ENCODE assay signal across 16 cellular contexts in the genomic region with DNA sequence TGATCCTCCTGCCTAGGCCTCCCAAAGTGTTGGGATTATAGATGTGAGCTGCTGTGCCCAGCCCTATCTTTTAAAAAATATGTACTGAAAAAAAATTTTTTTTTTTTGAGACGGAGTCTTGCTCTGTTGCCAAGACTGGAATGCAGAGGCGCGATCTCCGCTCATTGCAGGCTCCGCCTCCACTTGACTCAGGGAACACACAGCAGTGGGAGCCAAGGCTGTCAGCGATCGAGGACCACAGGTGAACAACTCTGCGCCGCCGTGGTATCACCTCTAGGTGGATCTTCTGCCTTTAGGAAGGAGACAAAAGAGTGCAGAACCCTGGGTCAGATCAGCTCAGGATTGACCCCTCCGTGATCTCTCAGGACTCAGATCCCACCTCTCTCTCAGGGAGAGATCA. TPM values are rescaled to one million over a fixed set of nuclear protein-coding genes. Genes with fewer than 3 reads are reported as not detected.
DNase-seq lines count a peak whose midpoint lies in the region; TF ChIP-seq lines count a peak whose summit lies in the region.
"Had no signal": no experiment of that assay in that cellular context is flagged by ENCODE, and none has a peak within 500 bp of the region (broad histone marks: within the 10 kb centered on the region; RNA-seq: fewer than 3 reads in every experiment).

No MANE protein-coding gene starts in this region.

- no peak overlapping the region for H3K4ac ChIP-seq in mesenchymal stem cell (ENCODE audit: low read depth in 1 of 2, low read length in 2 of 2)

- no peak overlapping the region for H3K14ac ChIP-seq in mesenchymal stem cell (ENCODE audit: low read length in 2 of 2)

- no peaks in the 10 kb centered on the region for H3K4me1 ChIP-seq in mesenchymal stem cell (ENCODE audit: control insufficient read depth, insufficient read depth, low read depth, low read length)
- no peaks in the 10 kb centered on the region for H3K4me1 ChIP-seq in CD8-positive, alpha-beta memory T cell (ENCODE audit: insufficient read depth, low read length)

- no peaks in the 10 kb centered on the region for H3K4me1 Mint-ChIP-seq in activated CD4-positive, alpha-beta T cell treated with anti-CD3 and anti-CD28 coated beads, Interleukin-2, amount 10 ng/mL, durations not matched to agents 7 days and 5 days
- H3K4me1 Mint-ChIP-seq in CD8-positive, alpha-beta memory T cell = no peaks in the 10 kb centered on the region
- H3K4me1 Mint-ChIP-seq: stimulated activated naive CD8-positive, alpha-beta T cell treated with anti-CD3 and anti-CD28 coated beads, Interleukin-15, amount 100 ng/mL, for 72 hours had no signal

- H3K27me3 ChIP-seq in H7 (ENCODE audit: control insufficient read depth, insufficient read depth, low read length) = peaks cover 5% of the 10 kb centered on the region; the same call in 1 of the 2 replicates
- peaks cover 0 to 54% of the 10 kb centered on the region in 2 experiments for H3K27me3 ChIP-seq in mesenchymal stem cell (ENCODE audit: control insufficient read depth in 1 of 2, insufficient read depth in 1 of 2, low read length in 2 of 2)
- peaks cover 11% of the 10 kb centered on the region for H3K27me3 ChIP-seq in CD8-positive, alpha-beta memory T cell (ENCODE audit: insufficient read depth, low read length, poor library complexity, severe bottlenecking)

- no peak overlapping the region for H3K4me2 ChIP-seq in mesenchymal stem cell (ENCODE audit: low read length, poor library complexity, severe bottlenecking)

- H3K27me3 Mint-ChIP-seq in activated CD4-positive, alpha-beta T cell treated with anti-CD3 and anti-CD28 coated beads, Interleukin-2, amount 10 ng/mL, durations not matched to agents 7 days and 5 days = peaks cover 23% of the 10 kb centered on the region
- peaks cover 28 to 53% of the 10 kb centered on the region in 2 donors for H3K27me3 Mint-ChIP-seq in CD8-positive, alpha-beta memory T cell

- H3K9me3 Mint-ChIP-seq in activated CD4-positive, alpha-beta T cell treated with anti-CD3 and anti-CD28 coated beads, Interleukin-2, amount 10 ng/mL, durations not matched to agents 7 days and 5 days = no peaks in the 10 kb centered on the region
- H3K9me3 Mint-ChIP-seq in CD8-positive, alpha-beta memory T cell = peaks cover 0 to 3% (median 0%) of the 10 kb centered on the region in 5 donors
- H3K9me3 Mint-ChIP-seq: stimulated activated naive CD8-positive, alpha-beta T cell treated with anti-CD3 and anti-CD28 coated beads, Interleukin-15, amount 100 ng/mL, for 72 hours had no signal

- H2AK5ac ChIP-seq in mesenchymal stem cell (ENCODE audit: low read length, severe bottlenecking) = no peak overlapping the region

- POLR2A ChIA-PET in activated CD4-positive, alpha-beta T cell treated with anti-CD3 and anti-CD28 coated beads, Interleukin-2, amount 10 ng/mL, durations not matched to agents 7 days and 5 days (lab: Charles Lee) = no interaction called here
- POLR2A ChIA-PET in CD8-positive, alpha-beta memory T cell (lab: Charles Lee) = no interaction called here

- H2BK12ac ChIP-seq in mesenchymal stem cell (ENCODE audit: low read length in 2 of 2) = no peak overlapping the region

- no peak for TF ChIP-seq CTCF in fibroblast of pulmonary artery (IDR thresholded peaks at IDR 0.05; ENCODE audit: low read length, missing control alignments)

- H4K8ac ChIP-seq in mesenchymal stem cell (ENCODE audit: low read length) = no peak overlapping the region

- no peaks in the 10 kb centered on the region for H3K9me3 ChIP-seq in mesenchymal stem cell (ENCODE audit: control insufficient read depth, low read length)
- no peaks in the 10 kb centered on the region for H3K9me3 ChIP-seq in CD8-positive, alpha-beta memory T cell (ENCODE audit: low read length)

- H2BK5ac ChIP-seq in mesenchymal stem cell (ENCODE audit: low read depth, low read length, poor library complexity, severe bottlenecking) = no peak overlapping the region

- H2BK120ac ChIP-seq in mesenchymal stem cell (ENCODE audit: low read depth, low read length) = no peak overlapping the region

- H3K79me1 ChIP-seq in mesenchymal stem cell (replicated peaks; ENCODE audit: low read length, poor library complexity, severe bottlenecking) = no peaks in the 10 kb centered on the region

- WGBS in mesenchymal stem cell = 36% methylated on average over 11 of the region's 11 CpGs

- peak overlapping the region; percentile 51 for H3K9ac ChIP-seq in mesenchymal stem cell (ENCODE audit: low read length)

- no peak overlapping the region for H3K4me3 Mint-ChIP-seq in activated CD4-positive, alpha-beta T cell treated with anti-CD3 and anti-CD28 coated beads, Interleukin-2, amount 10 ng/mL, durations not matched to agents 7 days and 5 days
- H3K4me3 Mint-ChIP-seq in CD8-positive, alpha-beta memory T cell = no peak overlapping the region
- H3K4me3 Mint-ChIP-seq: stimulated activated naive CD8-positive, alpha-beta T cell treated with anti-CD3 and anti-CD28 coated beads, Interleukin-15, amount 100 ng/mL, for 72 hours had no signal

- H3K27ac ChIP-seq in mesenchymal stem cell (ENCODE audit: low read length, poor library complexity, severe bottlenecking) = no peak overlapping the region
- no peak overlapping the region for H3K27ac ChIP-seq in CD8-positive, alpha-beta memory T cell (ENCODE audit: low read depth, low read length)

- no peak overlapping the region for H4K91ac ChIP-seq in mesenchymal stem cell (ENCODE audit: low read length)

- DNase-seq in H7 (peak; percentile 68), NCI-H69 (lab: John Stamatoyannopoulos, UW) (peak; percentile 76), fibroblast of pulmonary artery (ENCODE audit: low read depth) (peak; percentile 55), mesenchymal stem cell (no peak), GM19240 (ENCODE audit: insufficient read length, low spot score) (no peak), EL (no peak)
- DNase-seq in activated CD4-positive, alpha-beta T cell treated with anti-CD3 and anti-CD28 coated beads, Interleukin-2, amount 10 ng/mL, durations not matched to agents 7 days and 5 days = no peak
- no peak for DNase-seq in CD8-positive, alpha-beta memory T cell
- DNase-seq: KG1; NCI-H1930; OCI-M1; retina; stimulated activated CD4-positive, alpha-beta T cell treated with anti-CD3 and anti-CD28 coated beads, Interleukin-4, amount 100 ng/mL, for 4 hours; stimulated activated naive CD8-positive, alpha-beta T cell treated with anti-CD3 and anti-CD28 coated beads, Interleukin-15, amount 100 ng/mL, for 72 hours had no signal

- H3K27ac Mint-ChIP-seq in activated CD4-positive, alpha-beta T cell treated with anti-CD3 and anti-CD28 coated beads, Interleukin-2, amount 10 ng/mL, durations not matched to agents 7 days and 5 days = no peak overlapping the region
- no peak overlapping the region for H3K27ac Mint-ChIP-seq in CD8-positive, alpha-beta memory T cell

- no peaks in the 10 kb centered on the region for H3K36me3 Mint-ChIP-seq in activated CD4-positive, alpha-beta T cell treated with anti-CD3 and anti-CD28 coated beads, Interleukin-2, amount 10 ng/mL, durations not matched to agents 7 days and 5 days (ENCODE audit: low read depth)
- H3K36me3 Mint-ChIP-seq in CD8-positive, alpha-beta memory T cell = no peaks in the 10 kb centered on the region

- no peak overlapping the region for H3K4me3 ChIP-seq in H7 (ENCODE audit: insufficient read depth, low read depth, low read length)
- no peak overlapping the region for H3K4me3 ChIP-seq in fibroblast of pulmonary artery (replicated peaks; ENCODE audit: low read depth, low read length)
- H3K4me3 ChIP-seq in mesenchymal stem cell (ENCODE audit: insufficient read depth in 1 of 2, low read depth in 1 of 2, low read length in 2 of 2) = peak overlapping the region in 1 of 2 experiments; percentile 36
- no peak overlapping the region for H3K4me3 ChIP-seq in CD8-positive, alpha-beta memory T cell (ENCODE audit: low read length)

- no peak overlapping the region for H3K18ac ChIP-seq in mesenchymal stem cell (ENCODE audit: low read depth in 1 of 2, low read length in 2 of 2)

- no peak overlapping the region for H3K23ac ChIP-seq in mesenchymal stem cell (ENCODE audit: low read length in 2 of 2)

- CTCF ChIA-PET in activated CD4-positive, alpha-beta T cell treated with anti-CD3 and anti-CD28 coated beads, Interleukin-2, amount 10 ng/mL, durations not matched to agents 7 days and 5 days (lab: Charles Lee) = no interaction called here
- CTCF ChIA-PET in CD8-positive, alpha-beta memory T cell (lab: Charles Lee) = no interaction called here

- H3K36me3 ChIP-seq in H7 (replicated peaks; ENCODE audit: control insufficient read depth, insufficient read depth, low read length) = no peaks in the 10 kb centered on the region
- no peaks in the 10 kb centered on the region for H3K36me3 ChIP-seq in mesenchymal stem cell (ENCODE audit: control insufficient read depth in 1 of 2, insufficient read depth in 2 of 2, low read depth in 1 of 2, low read length in 2 of 2)
- H3K36me3 ChIP-seq in CD8-positive, alpha-beta memory T cell (ENCODE audit: insufficient read depth, low read length) = no peaks in the 10 kb centered on the region

- no peak overlapping the region for H2BK15ac ChIP-seq in mesenchymal stem cell (ENCODE audit: low read depth, poor library complexity, severe bottlenecking)

- H2AFZ ChIP-seq in mesenchymal stem cell (ENCODE audit: low read depth, low read length) = no peak overlapping the region

RNA-seq across cellular contexts. Expression of a gene that starts 13.7 kb away (rescaled TPM):
- total RNA-seq in H7 (2014; rRNA removed; shearing (Covaris generic)) = not detected in 2 replicates
- polyA plus RNA-seq in mesenchymal stem cell (2013, experiment 1 of 2) = 0.21 TPM
- 0.25 TPM for polyA plus RNA-seq in mesenchymal stem cell (2013, experiment 2 of 2)
- total RNA-seq in activated CD4-positive, alpha-beta T cell treated with anti-CD3 and anti-CD28 coated beads, Interleukin-2, amount 10 ng/mL, durations not matched to agents 7 days and 5 days = not detected
- total RNA-seq in CD8-positive, alpha-beta memory T cell = not detected
- polyA plus RNA-seq in CD8-positive, alpha-beta memory T cell = not detected
- total RNA-seq: endothelial cell of umbilical vein had no signal

RNA-seq across cellular contexts. Expression of a gene that starts 20.1 kb away (rescaled TPM):
- 13.2 and 17.6 TPM in 2 replicates for total RNA-seq in H7 (2014; rRNA removed; shearing (Covaris generic))
- 47.8 TPM for polyA plus RNA-seq in mesenchymal stem cell (2013, experiment 1 of 2)
- polyA plus RNA-seq in mesenchymal stem cell (2013, experiment 2 of 2) = 47.1 TPM
- total RNA-seq in activated CD4-positive, alpha-beta T cell treated with anti-CD3 and anti-CD28 coated beads, Interleukin-2, amount 10 ng/mL, durations not matched to agents 7 days and 5 days = 1 to 10 TPM; 6.5 to 7.4 TPM
- total RNA-seq in CD8-positive, alpha-beta memory T cell = 1 to 10 TPM; 5.5 to 5.9 TPM
- polyA plus RNA-seq in CD8-positive, alpha-beta memory T cell = 1.1 TPM

RNA-seq across cellular contexts. Expression of a gene that starts 38.7 kb away (rescaled TPM):
- total RNA-seq in H7 (2014; rRNA removed; shearing (Covaris generic)) = not detected in 2 replicates
- polyA plus RNA-seq in mesenchymal stem cell (2013, experiment 1 of 2) = 1.4 TPM
- polyA plus RNA-seq in mesenchymal stem cell (2013, experiment 2 of 2) = 1.4 TPM
- not detected for total RNA-seq in activated CD4-positive, alpha-beta T cell treated with anti-CD3 and anti-CD28 coated beads, Interleukin-2, amount 10 ng/mL, durations not matched to agents 7 days and 5 days
- total RNA-seq in CD8-positive, alpha-beta memory T cell = not detected
- polyA plus RNA-seq in CD8-positive, alpha-beta memory T cell = not detected
- total RNA-seq: myocyte had no signal

RNA-seq across cellular contexts. Expression of a gene that starts 57.6 kb away (rescaled TPM):
- not detected in 2 replicates for total RNA-seq in H7 (2014; rRNA removed; shearing (Covaris generic))
- 6.4 TPM for polyA plus RNA-seq in mesenchymal stem cell (2013, experiment 1 of 2)
- polyA plus RNA-seq in mesenchymal stem cell (2013, experiment 2 of 2) = 7.4 TPM
- under 1 TPM; 0.40 to 0.50 TPM for total RNA-seq in activated CD4-positive, alpha-beta T cell treated with anti-CD3 and anti-CD28 coated beads, Interleukin-2, amount 10 ng/mL, durations not matched to agents 7 days and 5 days
- total RNA-seq in CD8-positive, alpha-beta memory T cell = under 1 TPM; 0.48 to 0.51 TPM
- 0.68 TPM for polyA plus RNA-seq in CD8-positive, alpha-beta memory T cell

Comparison
In these comparisons a context has a peak if more than half of its experiments do, and no peak if none do; other contexts are left out.
1. DNase-seq: peak in H7 (single experiment), NCI-H69 (single experiment) and fibroblast of pulmonary artery (single experiment); none in mesenchymal stem cell (single experiment), GM19240 (single experiment), EL (single experiment), activated CD4-positive, alpha-beta T cell treated with anti-CD3 and anti-CD28 coated beads, Interleukin-2, amount 10 ng/mL, durations not matched to agents 7 days and 5 days (single experiment) and CD8-positive, alpha-beta memory T cell (0 of 5).